ENCODE assay signal across 9 cellular contexts in genomic region chr22:43263645-43264514, GRCh38.
DNase-seq lines count a peak whose midpoint lies in the region; ATAC-seq and TF ChIP-seq lines count a peak whose summit lies in the region.
"Had no signal": no experiment of that assay in that cellular context is flagged by ENCODE, and none has a peak within 500 bp of the region (broad histone marks: within the 10 kb centered on the region; RNA-seq: fewer than 3 reads in every experiment).

No MANE protein-coding gene starts in this region.

- DNase-seq in DMS79 treated with DMSO at 0.1 percent for 48 hours (lab: John Stamatoyannopoulos, UW) (peak; percentile 45), DMS79 (lab: John Stamatoyannopoulos, UW) (no peak), RWPE1 (ENCODE audit: low spot score) (peak; percentile 59), heart left ventricle (peak in 4 of 5 donors; percentile 51 to 61 (median 57)), sciatic nerve (ENCODE audit: low spot score) (no peak)
- peak; percentile 71 for DNase-seq in activated T-helper 9 cell treated with anti-CD3 and anti-CD28 coated beads, Interleukin-2, amount 50 U/mL, for 16 hours (ENCODE audit: low read depth)
- peak; percentile 59 to 64 for DNase-seq in stimulated activated CD4-positive, alpha-beta T cell treated with anti-CD3 and anti-CD28 coated beads, Interleukin-15, amount 100 ng/mL, for 1 hour (ENCODE audit: low read depth in 1 of 2, low spot score in 1 of 2)

- intact Hi-C loops in heart left ventricle (cut with DNase I): no loop called here
- intact Hi-C loops in sciatic nerve (cut with DNase I): loop anchor here (10.0 kb wide), 1 partner anchor 121 kb away; no protein-coding TSS in a partner anchor

- H3K27ac ChIP-seq in RWPE1 (peak overlapping the region; percentile 30; the same call in 1 of the 2 replicates), heart left ventricle (peak overlapping the region in 2 of 12 donors; percentile 6 to 62)
- H3K27ac ChIP-seq: A549 had no signal

- peak; percentile 65 for ATAC-seq in HG03196 (IDR thresholded peaks at IDR 0.05; ENCODE audit: unreplicated experiment)
- peak in 3 of 4 donors; percentile 46 to 80 (median 70) for ATAC-seq in heart left ventricle
- no peak for ATAC-seq in sciatic nerve
- ATAC-seq: A549 had no signal

- POLR2A ChIA-PET in RWPE1 (lab: Yijun Ruan, JAX; ENCODE audit: low non-redundant PET): no interaction called here

- WGBS in heart left ventricle, 4 donors: 8 to 10% (median 9%) methylated on average over 21 to 27 of the region's 27 CpGs

- no peaks in the 10 kb centered on the region for H3K9me3 ChIP-seq in heart left ventricle
- H3K9me3 ChIP-seq: A549 had no signal

- TF ChIP-seq CTCF in RWPE1 (conservative IDR thresholded peaks at IDR 0.05; ENCODE audit: low read depth) (no peak), heart left ventricle (IDR thresholded peaks at IDR 0.05) (no peak)

- TF ChIP-seq POLR2A in heart left ventricle (IDR thresholded peaks at IDR 0.05): no peak

- CTCF ChIA-PET in RWPE1 (lab: Yijun Ruan, JAX): no interaction called here

- H3K4me1 ChIP-seq in heart left ventricle: peaks cover 3 to 22% (median 16%) of the 10 kb centered on the region in 12 donors
- H3K4me1 ChIP-seq: A549 had no signal

- peaks cover 0 to 22% (median 8%) of the 10 kb centered on the region in 9 donors for H3K27me3 ChIP-seq in heart left ventricle

- H3K4me3 ChIP-seq in heart left ventricle: peak overlapping the region in 2 of 12 donors; percentile 17 to 35
- H3K4me3 ChIP-seq: A549 had no signal

- no peaks in the 10 kb centered on the region for H3K36me3 ChIP-seq in heart left ventricle

Comparison
In these comparisons a context has a peak if more than half of its experiments do, and no peak if none do; other contexts are left out.
1. DNase-seq: peak in DMS79 treated with DMSO at 0.1 percent for 48 hours (single experiment), RWPE1 (single experiment), activated T-helper 9 cell treated with anti-CD3 and anti-CD28 coated beads, Interleukin-2, amount 50 U/mL, for 16 hours (single experiment), heart left ventricle (4 of 5) and stimulated activated CD4-positive, alpha-beta T cell treated with anti-CD3 and anti-CD28 coated beads, Interleukin-15, amount 100 ng/mL, for 1 hour (2 of 2); none in DMS79 (single experiment) and sciatic nerve (single experiment).